1 cellular context compared by ENCODE assay signal in genomic region chr7:97313900-97314299, GRCh38.
TF ChIP-seq lines count a peak whose summit lies in the region.

No MANE protein-coding gene starts in this region.

TF ChIP-seq in GM23338, 12 proteins besides CTCF, POLR2A, EP300 and RAD21 (continued from another document):
- TF ChIP-seq REST (IDR thresholded peaks at IDR 0.05; ENCODE audit: unreplicated experiment), result no peak
- no peak for TF ChIP-seq CREB1 (CRISPR knock-in tag; IDR thresholded peaks at IDR 0.05; ENCODE audit: low read depth)
- TF ChIP-seq EZH2 (IDR thresholded peaks at IDR 0.05; ENCODE audit: low read depth, unreplicated experiment), result no peak
- no peak for TF ChIP-seq ZNF114 (CRISPR knock-in tag; IDR thresholded peaks at IDR 0.05)
TF ChIP-seq in GM23338: peak in this region for 0.
